In the genomic region with DNA sequence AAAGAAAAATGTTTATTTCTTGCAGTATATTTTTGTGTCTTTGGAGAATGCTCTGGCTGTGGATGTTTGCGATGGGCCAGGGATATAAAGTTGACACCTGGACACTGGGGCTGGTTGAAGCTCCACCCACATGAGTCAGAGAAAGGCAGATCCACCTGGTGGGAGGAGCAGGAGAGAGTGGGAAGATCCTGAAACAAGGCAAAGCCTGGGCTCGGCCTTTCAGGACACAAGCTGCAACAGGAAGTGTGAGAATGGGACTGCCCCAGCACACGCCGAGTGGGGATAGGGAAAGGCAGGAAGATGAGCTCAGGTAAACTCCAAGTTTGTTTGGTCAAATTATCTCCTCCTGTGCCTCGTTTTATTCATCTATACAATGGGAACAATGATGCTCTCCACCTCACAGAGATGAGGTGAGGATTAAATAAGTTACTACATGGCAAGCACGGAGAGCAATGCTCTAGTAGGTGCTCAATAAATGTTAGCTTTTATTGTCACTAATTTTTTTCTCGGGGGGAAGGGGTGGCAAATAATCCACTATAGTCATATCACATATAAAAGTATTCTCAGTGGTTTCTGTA, we compare ENCODE assay signal across 22 cellular contexts. TPM values are rescaled to one million over a fixed set of nuclear protein-coding genes. Genes with fewer than 3 reads are reported as not detected.
DNase-seq lines count a peak whose midpoint lies in the region; ATAC-seq and TF ChIP-seq lines count a peak whose summit lies in the region.
"Had no signal": no experiment of that assay in that cellular context is flagged by ENCODE, and none has a peak within 500 bp of the region (broad histone marks: within the 10 kb centered on the region; RNA-seq: fewer than 3 reads in every experiment).

No MANE protein-coding gene starts in this region.

- H3K4me2 ChIP-seq in PC-3 (ENCODE audit: low read length): no peak overlapping the region
- no peak overlapping the region for H3K4me2 ChIP-seq in trophoblast cell (ENCODE audit: low read length)
- H3K4me2 ChIP-seq: hepatocyte had no signal

- no peak overlapping the region for H4K91ac ChIP-seq in trophoblast cell (ENCODE audit: low read depth, low read length)

- no peak overlapping the region for H3K23ac ChIP-seq in trophoblast cell (ENCODE audit: low read length)

- no peak overlapping the region for H2BK120ac ChIP-seq in trophoblast cell (ENCODE audit: insufficient read depth, low read length, poor library complexity)

- peak overlapping the region; percentile 1 for H3K27ac Mint-ChIP-seq in activated naive CD8-positive, alpha-beta T cell
- no peak overlapping the region for H3K27ac Mint-ChIP-seq in activated naive CD8-positive, alpha-beta T cell treated with anti-CD3 and anti-CD28 coated beads, Interleukin-2, amount 50 U/mL, for 24 hours
- H3K27ac Mint-ChIP-seq: activated B cell treated with CpG ODN at 0.5 μM for 24 hours; activated CD8-positive, alpha-beta T cell treated with anti-CD3 and anti-CD28 coated beads, Interleukin-2, amount 10 ng/mL, durations not matched to agents 7 days and 5 days; memory B cell had no signal

- H3K4me1 ChIP-seq in PC-3 (ENCODE audit: insufficient read depth, low read length): no peaks in the 10 kb centered on the region
- H3K4me1 ChIP-seq in trophoblast cell (ENCODE audit: control insufficient read depth in 1 of 2, insufficient read depth in 2 of 2, low read length in 2 of 2): peaks cover 6 to 13% of the 10 kb centered on the region in 2 experiments
- no peaks in the 10 kb centered on the region for H3K4me1 ChIP-seq in aorta (ENCODE audit: control insufficient read depth in 1 of 2, insufficient read depth in 2 of 2, low read length in 2 of 2)
- H3K4me1 ChIP-seq: body of pancreas had no signal

- no peaks in the 10 kb centered on the region for H3K79me1 ChIP-seq in trophoblast cell (ENCODE audit: low read length)

- no peak overlapping the region for H3K9ac ChIP-seq in PC-3 (ENCODE audit: low read length)
- H3K9ac ChIP-seq in trophoblast cell (ENCODE audit: low read length): no peak overlapping the region
- H3K9ac ChIP-seq: BLaER1 had no signal

- no peak for ATAC-seq in activated naive CD8-positive, alpha-beta T cell treated with anti-CD3 and anti-CD28 coated beads, Interleukin-2, amount 50 U/mL, for 24 hours
- peak; percentile 64 for ATAC-seq in PC-3
- ATAC-seq in esophagus mucosa: peak; percentile 80
- no peak for ATAC-seq in aorta (ENCODE audit: low FRiP score)
- ATAC-seq in omental fat pad (ENCODE audit: low FRiP score): no peak
- ATAC-seq: activated CD8-positive, alpha-beta T cell treated with anti-CD3 and anti-CD28 coated beads, Interleukin-2, amount 10 ng/mL, durations not matched to agents 7 days and 5 days; activated T-cell treated with anti-CD3 and anti-CD28 coated beads, Interleukin-2, amount 50 U/mL, for 4 hours; body of pancreas; natural killer cell treated with Interleukin-12 subunit alpha and Interleukin-12 subunit beta and Interleukin-15 and Interleukin-18, amount 100 ng/mL, for 72 hours had no signal

- no peak overlapping the region for H3K18ac ChIP-seq in trophoblast cell (ENCODE audit: low read length)

- WGBS in trophoblast cell (ENCODE audit: extremely low coverage, insufficient coverage, insufficient read length): no CpG with 5 or more reads among the region's 7 CpGs
- WGBS in aorta, 2 donors: 89 to 93% methylated on average over 7 of the region's 7 CpGs

- H3K4me3 ChIP-seq in PC-3 (ENCODE audit: low read length) (no peak overlapping the region), trophoblast cell (ENCODE audit: low read depth, low read length) (no peak overlapping the region), aorta (ENCODE audit: low read length in 2 of 2) (no peak overlapping the region)
- H3K4me3 ChIP-seq: BLaER1, body of pancreas, coronary artery, hepatocyte, MG63, sigmoid colon had no signal

- TF ChIP-seq CTCF in PC-3 (conservative IDR thresholded peaks at IDR 0.05; ENCODE audit: low read depth, low read length) (no peak), omental fat pad (IDR thresholded peaks at IDR 0.05) (no peak)

- no peaks in the 10 kb centered on the region for H3K9me3 Mint-ChIP-seq in activated naive CD8-positive, alpha-beta T cell (ENCODE audit: low read depth)
- H3K9me3 Mint-ChIP-seq in activated naive CD8-positive, alpha-beta T cell treated with anti-CD3 and anti-CD28 coated beads, Interleukin-2, amount 50 U/mL, for 24 hours: no peaks in the 10 kb centered on the region
- H3K9me3 Mint-ChIP-seq: activated B cell treated with CpG ODN at 0.5 μM for 24 hours; activated T-cell treated with anti-CD3 and anti-CD28 coated beads, Interleukin-2, amount 50 U/mL, for 4 hours; memory B cell; natural killer cell treated with Interleukin-12 subunit alpha and Interleukin-12 subunit beta and Interleukin-15 and Interleukin-18, amount 100 ng/mL, for 72 hours had no signal

- CTCF ChIA-PET in PC-3 (lab: Charles Lee): interaction anchor here (0.7 kb wide), 1 partner anchor 71 kb away, joined by 3 read pairs; no protein-coding TSS in a partner anchor

- peaks cover 8% of the 10 kb centered on the region for H3K36me3 Mint-ChIP-seq in activated naive CD8-positive, alpha-beta T cell
- H3K36me3 Mint-ChIP-seq in activated naive CD8-positive, alpha-beta T cell treated with anti-CD3 and anti-CD28 coated beads, Interleukin-2, amount 50 U/mL, for 24 hours (ENCODE audit: low read depth): peaks cover 22% of the 10 kb centered on the region

- H3K4me3 Mint-ChIP-seq in activated naive CD8-positive, alpha-beta T cell: no peak overlapping the region
- no peak overlapping the region for H3K4me3 Mint-ChIP-seq in activated naive CD8-positive, alpha-beta T cell treated with anti-CD3 and anti-CD28 coated beads, Interleukin-2, amount 50 U/mL, for 24 hours
- H3K4me3 Mint-ChIP-seq: activated B cell treated with CpG ODN at 0.5 μM for 24 hours; activated CD8-positive, alpha-beta T cell treated with anti-CD3 and anti-CD28 coated beads, Interleukin-2, amount 10 ng/mL, durations not matched to agents 7 days and 5 days; activated T-cell treated with anti-CD3 and anti-CD28 coated beads, Interleukin-2, amount 50 U/mL, for 4 hours; memory B cell; natural killer cell treated with Interleukin-12 subunit alpha and Interleukin-12 subunit beta and Interleukin-15 and Interleukin-18, amount 100 ng/mL, for 72 hours had no signal

- intact Hi-C loops in PC-3 (cut with micrococcal nuclease): no loop called here
- intact Hi-C loops in aorta (cut with DNase I): no loop called here

- peaks cover 20% of the 10 kb centered on the region for H3K4me1 Mint-ChIP-seq in activated naive CD8-positive, alpha-beta T cell (ENCODE audit: low read depth)
- H3K4me1 Mint-ChIP-seq in activated naive CD8-positive, alpha-beta T cell treated with anti-CD3 and anti-CD28 coated beads, Interleukin-2, amount 50 U/mL, for 24 hours: peaks cover 26% of the 10 kb centered on the region

- H3K79me2 ChIP-seq in PC-3 (ENCODE audit: low read length) (no peaks in the 10 kb centered on the region), trophoblast cell (ENCODE audit: control insufficient read depth, insufficient read depth, low read length, poor library complexity) (no peaks in the 10 kb centered on the region)
- H3K79me2 ChIP-seq: hepatocyte had no signal

- peaks cover 1% of the 10 kb centered on the region; the same call in 1 of the 2 replicates for H3K36me3 ChIP-seq in PC-3 (ENCODE audit: low read depth, low read length)
- peaks cover 2 to 7% of the 10 kb centered on the region in 2 experiments for H3K36me3 ChIP-seq in trophoblast cell (ENCODE audit: control insufficient read depth in 1 of 2, insufficient read depth in 2 of 2, low read length in 2 of 2)
- H3K36me3 ChIP-seq in aorta (ENCODE audit: control insufficient read depth in 1 of 2, insufficient read depth in 2 of 2, low read length in 1 of 2): peaks cover 2 to 3% of the 10 kb centered on the region in 2 donors

- H3K9me3 ChIP-seq in PC-3 (ENCODE audit: low read length): no peaks in the 10 kb centered on the region
- no peaks in the 10 kb centered on the region for H3K9me3 ChIP-seq in trophoblast cell (ENCODE audit: insufficient read depth, low read depth, low read length)
- H3K9me3 ChIP-seq in aorta (ENCODE audit: control insufficient read depth, low read length): no peaks in the 10 kb centered on the region
- H3K9me3 ChIP-seq: BLaER1, body of pancreas, MG63, sigmoid colon had no signal

- H3K14ac ChIP-seq in trophoblast cell (ENCODE audit: low read length): no peak overlapping the region

- H4K20me1 ChIP-seq in PC-3 (ENCODE audit: low read length): no peaks in the 10 kb centered on the region
- H4K20me1 ChIP-seq: BLaER1 had no signal

- H3F3A ChIP-seq in PC-3 (ENCODE audit: low read length, unreplicated experiment): no peaks in the 10 kb centered on the region

- H3K27me3 Mint-ChIP-seq in activated naive CD8-positive, alpha-beta T cell: no peaks in the 10 kb centered on the region
- no peaks in the 10 kb centered on the region for H3K27me3 Mint-ChIP-seq in activated naive CD8-positive, alpha-beta T cell treated with anti-CD3 and anti-CD28 coated beads, Interleukin-2, amount 50 U/mL, for 24 hours
- H3K27me3 Mint-ChIP-seq: activated B cell treated with CpG ODN at 0.5 μM for 24 hours; memory B cell; natural killer cell treated with Interleukin-12 subunit alpha and Interleukin-12 subunit beta and Interleukin-15 and Interleukin-18, amount 100 ng/mL, for 72 hours had no signal

- H3K9me2 ChIP-seq in PC-3 (replicated peaks; ENCODE audit: low read length): no peaks in the 10 kb centered on the region

- POLR2A ChIA-PET in PC-3 (lab: Charles Lee; ENCODE audit: unreplicated experiment): no interaction called here

- H4K12ac ChIP-seq in trophoblast cell (ENCODE audit: low read depth, low read length): no peak overlapping the region

- no peak for DNase-seq in activated naive CD8-positive, alpha-beta T cell treated with anti-CD3 and anti-CD28 coated beads, Interleukin-2, amount 50 U/mL, for 24 hours
- DNase-seq in PC-3 (peak; percentile 63), trophoblast cell (peak; percentile 75 to 78), aorta (no peak), UCSD-AML1 (lab: John Stamatoyannopoulos, UW; ENCODE audit: unreplicated experiment) (no peak), omental fat pad (ENCODE audit: low spot score) (no peak)
- DNase-seq: activated B cell treated with CpG ODN at 0.5 μM for 24 hours; activated CD8-positive, alpha-beta T cell treated with anti-CD3 and anti-CD28 coated beads, Interleukin-2, amount 10 ng/mL, durations not matched to agents 7 days and 5 days; activated naive CD4-positive, alpha-beta T cell treated with anti-CD3 and anti-CD28 coated beads, Interleukin-2, amount 50 U/mL, for 16 hours; activated T-cell treated with anti-CD3 and anti-CD28 coated beads, Interleukin-2, amount 50 U/mL, for 4 hours; body of pancreas; MG63; NCI-H1436; NCI-H69; sigmoid colon had no signal

- H2BK5ac ChIP-seq in trophoblast cell (ENCODE audit: low read depth, low read length, poor library complexity): no peak overlapping the region

- H3K4ac ChIP-seq in trophoblast cell (ENCODE audit: low read depth, low read length): no peak overlapping the region

- no peak overlapping the region for H2AK5ac ChIP-seq in trophoblast cell (ENCODE audit: low read length)

- no peak overlapping the region for H4K8ac ChIP-seq in trophoblast cell (ENCODE audit: low read depth, low read length)

- no peak overlapping the region for H2AFZ ChIP-seq in PC-3 (ENCODE audit: low read length)
- no peak overlapping the region for H2AFZ ChIP-seq in trophoblast cell (ENCODE audit: insufficient read depth, low read length, poor library complexity)
- H2AFZ ChIP-seq: hepatocyte had no signal

- no peaks in the 10 kb centered on the region for H3K27me3 ChIP-seq in PC-3 (ENCODE audit: low read length)
- no peaks in the 10 kb centered on the region for H3K27me3 ChIP-seq in trophoblast cell (ENCODE audit: insufficient read depth, low read length)
- no peaks in the 10 kb centered on the region for H3K27me3 ChIP-seq in aorta (ENCODE audit: control insufficient read depth in 1 of 2, insufficient read depth in 2 of 2, low read length in 1 of 2)
- H3K27me3 ChIP-seq: BLaER1, body of pancreas, hepatocyte, MG63, sigmoid colon had no signal

- H3K27ac ChIP-seq in PC-3 (ENCODE audit: low read length) (no peak overlapping the region), trophoblast cell (ENCODE audit: low read depth, low read length) (no peak overlapping the region), aorta (ENCODE audit: low read depth in 1 of 2, low read length in 2 of 2) (no peak overlapping the region)
- H3K27ac ChIP-seq: BLaER1, body of pancreas, coronary artery, hepatocyte, sigmoid colon had no signal

- H2BK12ac ChIP-seq in trophoblast cell (ENCODE audit: low read length): no peak overlapping the region

- no TSS peak for BruUV-seq in PC-3 (replicated peaks; lab: Mats Ljungman, UMichigan)

RNA-seq across cellular contexts. Expression of gene PITPNM3, which starts 21.4 kb away (rescaled TPM):
- total RNA-seq in PC-3 (2014; rRNA removed): 7.1 and 9.7 TPM in 2 replicates
- total RNA-seq in esophagus mucosa: 20.1 TPM
- 0.58 and 0.64 TPM in 2 replicates for polyA plus RNA-seq in trophoblast cell (2013)
- 1 to 10 TPM; 1.8 to 3.6 TPM for total RNA-seq in aorta
- under 1 TPM; 0.38 to 0.67 TPM for polyA plus RNA-seq in aorta
- 1 to 10 TPM in 3 of 4 donors, under 1 TPM in 1; 0.82 to 3.5 (median 2.5) TPM for total RNA-seq in omental fat pad

Comparison
In these comparisons a context has a peak if more than half of its experiments do, and no peak if none do; other contexts are left out.
1. ATAC-seq: peak in PC-3 (single experiment) and esophagus mucosa (single experiment); none in activated naive CD8-positive, alpha-beta T cell treated with anti-CD3 and anti-CD28 coated beads, Interleukin-2, amount 50 U/mL, for 24 hours (single experiment), aorta (single experiment) and omental fat pad (single experiment).
2. DNase-seq: peak in PC-3 (single experiment) and trophoblast cell (2 of 2); none in activated naive CD8-positive, alpha-beta T cell treated with anti-CD3 and anti-CD28 coated beads, Interleukin-2, amount 50 U/mL, for 24 hours (single experiment), aorta (0 of 2), UCSD-AML1 (single experiment) and omental fat pad (single experiment).